Comparison of ENCODE assay signal across 8 cellular contexts in genomic region chr14:23034498-23035302, GRCh38. TPM values are rescaled to one million over a fixed set of nuclear protein-coding genes. Genes with fewer than 3 reads are reported as not detected.
A peak's percentile ranks its signal among the peaks of the same experiment; 100 is the strongest.
DNase-seq lines count a peak whose midpoint lies in the region; ATAC-seq and TF ChIP-seq lines count a peak whose summit lies in the region.

Gene PSMB5, minus strand, starts transcription at chr14:23034900. Its CDS starts 19 bp downstream, at chr14:23034881.

- intact Hi-C loops in PC-3 (cut with micrococcal nuclease) = loop anchor here (1.0 kb wide), 1 partner anchor 26 kb away; no protein-coding TSS in a partner anchor
- intact Hi-C loops in cardiac septum (cut with DNase I) = no loop called here
- intact Hi-C loops in prostate gland (cut with DNase I) = no loop called here
- intact Hi-C loops in uterus (cut with DNase I; ENCODE audit: low total_unique reads) = no loop called here

- TF ChIP-seq POLR2A in prostate gland (IDR thresholded peaks at IDR 0.05) (peak; percentile 31), uterus (IDR thresholded peaks at IDR 0.05) (peak in 1 of 2 donors; percentile 31)

- TF ChIP-seq CTCF in PC-3 (conservative IDR thresholded peaks at IDR 0.05; ENCODE audit: low read depth, low read length) = no peak
- TF ChIP-seq CTCF in prostate gland (IDR thresholded peaks at IDR 0.05) = peak in 2 of 4 experiments; percentile 26 to 50
- TF ChIP-seq CTCF in uterus (IDR thresholded peaks at IDR 0.05) = peak in 3 of 4 experiments; percentile 14 to 18 (median 14)

- under 1% methylated on average over 30 of the region's 36 CpGs for WGBS in prostate gland

- peak within 1 kb of the TSS; percentile 91 for H2AFZ ChIP-seq in PC-3 (ENCODE audit: low read length)

- ATAC-seq in HG02571 (IDR thresholded peaks at IDR 0.05; ENCODE audit: unreplicated experiment) (peak; percentile 94), PC-3 (peak; percentile 96)
- peak; percentile 93 for ATAC-seq in activated naive CD4-positive, alpha-beta T cell treated with anti-CD3 and anti-CD28 coated beads, Interleukin-2, amount 50 U/mL, for 72 hours

- no peaks in the 10 kb centered on the region for H3K9me2 ChIP-seq in PC-3 (replicated peaks; ENCODE audit: low read length)

- H3K36me3 ChIP-seq in PC-3 (ENCODE audit: low read depth, low read length) = peaks cover 20% of the 10 kb centered on the region
- H3K36me3 ChIP-seq in prostate gland = peaks cover 0 to 12% of the 10 kb centered on the region in 2 donors
- no peaks in the 10 kb centered on the region for H3K36me3 ChIP-seq in uterus

- H3K4me1 ChIP-seq in PC-3 (ENCODE audit: insufficient read depth, low read length) (peaks cover 20% of the 10 kb centered on the region), prostate gland (replicated peaks) (peaks cover 6% of the 10 kb centered on the region), uterus (peaks cover 0 to 7% of the 10 kb centered on the region in 2 donors)

- H3K27ac Mint-ChIP-seq in activated naive CD4-positive, alpha-beta T cell treated with anti-CD3 and anti-CD28 coated beads, Interleukin-2, amount 50 U/mL, for 72 hours = peak within 1 kb of the TSS; percentile 97 to 99

- CTCF ChIA-PET in PC-3 (lab: Charles Lee) = interaction anchor here (0.7 kb wide), 1 partner anchor 48 kb away, joined by 8 read pairs; no protein-coding TSS in a partner anchor

- no TSS peak for BruUV-seq in PC-3 (replicated peaks; lab: Mats Ljungman, UMichigan)

- H3K9me3 ChIP-seq in PC-3 (ENCODE audit: low read length) = no peaks in the 10 kb centered on the region
- H3K9me3 ChIP-seq in prostate gland = no peaks in the 10 kb centered on the region
- H3K9me3 ChIP-seq in uterus = no peaks in the 10 kb centered on the region

- H3K9me3 Mint-ChIP-seq in activated naive CD4-positive, alpha-beta T cell treated with anti-CD3 and anti-CD28 coated beads, Interleukin-2, amount 50 U/mL, for 72 hours = no peaks in the 10 kb centered on the region

- peaks cover 27 to 36% of the 10 kb centered on the region in 2 donors for H3K36me3 Mint-ChIP-seq in activated naive CD4-positive, alpha-beta T cell treated with anti-CD3 and anti-CD28 coated beads, Interleukin-2, amount 50 U/mL, for 72 hours

- H3K27ac ChIP-seq in PC-3 (ENCODE audit: low read length) (peak within 1 kb of the TSS; percentile 88), prostate gland (peak within 1 kb of the TSS; percentile 95), uterus (peak within 1 kb of the TSS; percentile 90 to 93)

- H3K9ac ChIP-seq in PC-3 (ENCODE audit: low read length) = peak within 1 kb of the TSS; percentile 99

- H3K79me2 ChIP-seq in PC-3 (ENCODE audit: low read length) = peaks cover 42% of the 10 kb centered on the region

- H3K4me3 ChIP-seq in GM08714 (ENCODE audit: low read length) (peak within 1 kb of the TSS; percentile 81), PC-3 (ENCODE audit: low read length) (peak within 1 kb of the TSS; percentile 89), prostate gland (peak within 1 kb of the TSS; percentile 60 to 75), uterus (peak within 1 kb of the TSS; percentile 63 to 77)

- H3K27me3 ChIP-seq in PC-3 (ENCODE audit: low read length) = no peaks in the 10 kb centered on the region
- no peaks in the 10 kb centered on the region for H3K27me3 ChIP-seq in prostate gland (replicated peaks; ENCODE audit: insufficient read depth)
- no peaks in the 10 kb centered on the region for H3K27me3 ChIP-seq in uterus

- H3F3A ChIP-seq in PC-3 (ENCODE audit: low read length, unreplicated experiment) = peaks cover 4% of the 10 kb centered on the region

- H3K4me2 ChIP-seq in PC-3 (ENCODE audit: low read length) = peak within 1 kb of the TSS; percentile 90

- H4K20me1 ChIP-seq in PC-3 (ENCODE audit: low read length) = no peaks in the 10 kb centered on the region

- DNase-seq in PC-3 (peak; percentile 95), cardiac septum (ENCODE audit: low spot score) (peak; percentile 95), prostate gland (ENCODE audit: low spot score) (peak; percentile 92), uterus (peak; percentile 87 to 93), NCI-H1417 treated with DMSO at 0.1 percent for 48 hours (lab: John Stamatoyannopoulos, UW) (no peak)
- peak; percentile 78 to 90 for DNase-seq in activated naive CD4-positive, alpha-beta T cell treated with anti-CD3 and anti-CD28 coated beads, Interleukin-2, amount 50 U/mL, for 72 hours (ENCODE audit: low spot score in 2 of 2)

- POLR2A ChIA-PET in PC-3 (lab: Charles Lee; ENCODE audit: unreplicated experiment) = interaction anchor here (0.6 kb wide), 1 partner anchor 52 kb away, joined by 3 read pairs; the partner anchor contains the start of gene AJUBA

RNA-seq across cellular contexts. Expression of gene PSMB5, which starts in this region (rescaled TPM):
- total RNA-seq in PC-3 (2014; rRNA removed) = 368 and 424 TPM in 2 replicates
- total RNA-seq in activated naive CD4-positive, alpha-beta T cell treated with anti-CD3 and anti-CD28 coated beads, Interleukin-2, amount 50 U/mL, for 72 hours = 100 to 1,000 TPM; 137 to 180 TPM
- 120 TPM for total RNA-seq in cardiac septum
- 100 to 1,000 TPM; 124 to 152 TPM for total RNA-seq in prostate gland
- 100 to 1,000 TPM in 2 of 4 donors, 10 to 100 TPM in 2; 18.4 to 121 (median 92.0) TPM for total RNA-seq in uterus
